8 cellular contexts compared by ENCODE assay signal in genomic region chr15:37995461-37996347, GRCh38.
DNase-seq lines count a peak whose midpoint lies in the region; ATAC-seq, FAIRE-seq and TF ChIP-seq lines count a peak whose summit lies in the region.

No MANE protein-coding gene starts in this region.

- H3K27ac ChIP-seq in liver (ENCODE audit: low read depth in 1 of 2, low read length in 2 of 2), result no peak overlapping the region

- H3K9ac ChIP-seq in liver (ENCODE audit: low read depth in 1 of 2, low read length in 2 of 2), result no peak overlapping the region

- H3K36me3 ChIP-seq in liver (ENCODE audit: control insufficient read depth in 4 of 4, insufficient read depth in 3 of 4, low read depth in 1 of 4, low read length in 3 of 4), result no peaks in the 10 kb centered on the region

- DNase-seq in NCI-H2196 (lab: John Stamatoyannopoulos, UW; ENCODE audit: unreplicated experiment), result peak; percentile 22
- DNase-seq in NCI-H2196 treated with DMSO at 0.1 percent for 48 hours (lab: John Stamatoyannopoulos, UW; ENCODE audit: unreplicated experiment), result no peak
- DNase-seq in NCI-H82 treated with DMSO at 0.1 percent for 48 hours (lab: John Stamatoyannopoulos, UW; ENCODE audit: unreplicated experiment), result peak; percentile 2
- DNase-seq in urothelium cell line (ENCODE audit: low spot score), result peak; percentile 32
- no peak for DNase-seq in NK-92 treated with Interleukin-12 subunit alpha and Interleukin-12 subunit beta, amount 100 ng/mL, for 24 hours (lab: John Stamatoyannopoulos, UW)

- peak; percentile 83 for ATAC-seq in HG02798 (IDR thresholded peaks at IDR 0.05; ENCODE audit: poor library complexity, unreplicated experiment)

- H3K4me3 ChIP-seq in liver (ENCODE audit: low read depth in 1 of 3, low read length in 3 of 3), result no peak overlapping the region

- FAIRE-seq in colon (lab: Jason Lieb, UNC), result peak; percentile 14
- FAIRE-seq in urothelium cell line (lab: Jason Lieb, UNC), result no peak

- WGBS in liver, result 24% methylated on average over 8 of the region's 8 CpGs

- no peaks in the 10 kb centered on the region for H3K4me1 ChIP-seq in liver (ENCODE audit: control insufficient read depth in 4 of 4, insufficient read depth in 4 of 4, low read length in 3 of 4)

- peaks cover 0 to 6% (median 0%) of the 10 kb centered on the region in 4 donors for H3K27me3 ChIP-seq in liver (ENCODE audit: control insufficient read depth in 4 of 4, insufficient read depth in 4 of 4, low read length in 3 of 4)

- peaks cover 0 to 4% (median 0%) of the 10 kb centered on the region in 4 donors for H3K9me3 ChIP-seq in liver (ENCODE audit: control insufficient read depth in 4 of 4, low read length in 3 of 4)

- peak; percentile 88 to 94 for TF ChIP-seq RAD21 in liver (IDR thresholded peaks at IDR 0.05)

- TF ChIP-seq CTCF in liver (IDR thresholded peaks at IDR 0.05; ENCODE audit: low read depth, low read length, missing input control), result peak; percentile 70

TF ChIP-seq in liver, 16 proteins besides CTCF, POLR2A, EP300 and RAD21:
- TF ChIP-seq RXRA (IDR thresholded peaks at IDR 0.05) (no peak), TAF1 (conservative IDR thresholded peaks at IDR 0.05) (no peak), ATF3 (IDR thresholded peaks at IDR 0.05) (no peak), JUND (IDR thresholded peaks at IDR 0.05) (no peak), HNF4A (conservative IDR thresholded peaks at IDR 0.05) (no peak), HNF4G (IDR thresholded peaks at IDR 0.05) (no peak), GABPA (IDR thresholded peaks at IDR 0.05 in 1 of 2, conservative IDR thresholded peaks at IDR 0.05 in 1 of 2) (no peak), SP1 (IDR thresholded peaks at IDR 0.05) (no peak), FOXA2 (IDR thresholded peaks at IDR 0.05) (no peak), NR2F2 (IDR thresholded peaks at IDR 0.05) (no peak), FOXA1 (IDR thresholded peaks at IDR 0.05) (no peak), YY1 (IDR thresholded peaks at IDR 0.05) (no peak), EGR1 (IDR thresholded peaks at IDR 0.05; ENCODE audit: low read depth in 2 of 2) (no peak)
- TF ChIP-seq, protein P1, sequence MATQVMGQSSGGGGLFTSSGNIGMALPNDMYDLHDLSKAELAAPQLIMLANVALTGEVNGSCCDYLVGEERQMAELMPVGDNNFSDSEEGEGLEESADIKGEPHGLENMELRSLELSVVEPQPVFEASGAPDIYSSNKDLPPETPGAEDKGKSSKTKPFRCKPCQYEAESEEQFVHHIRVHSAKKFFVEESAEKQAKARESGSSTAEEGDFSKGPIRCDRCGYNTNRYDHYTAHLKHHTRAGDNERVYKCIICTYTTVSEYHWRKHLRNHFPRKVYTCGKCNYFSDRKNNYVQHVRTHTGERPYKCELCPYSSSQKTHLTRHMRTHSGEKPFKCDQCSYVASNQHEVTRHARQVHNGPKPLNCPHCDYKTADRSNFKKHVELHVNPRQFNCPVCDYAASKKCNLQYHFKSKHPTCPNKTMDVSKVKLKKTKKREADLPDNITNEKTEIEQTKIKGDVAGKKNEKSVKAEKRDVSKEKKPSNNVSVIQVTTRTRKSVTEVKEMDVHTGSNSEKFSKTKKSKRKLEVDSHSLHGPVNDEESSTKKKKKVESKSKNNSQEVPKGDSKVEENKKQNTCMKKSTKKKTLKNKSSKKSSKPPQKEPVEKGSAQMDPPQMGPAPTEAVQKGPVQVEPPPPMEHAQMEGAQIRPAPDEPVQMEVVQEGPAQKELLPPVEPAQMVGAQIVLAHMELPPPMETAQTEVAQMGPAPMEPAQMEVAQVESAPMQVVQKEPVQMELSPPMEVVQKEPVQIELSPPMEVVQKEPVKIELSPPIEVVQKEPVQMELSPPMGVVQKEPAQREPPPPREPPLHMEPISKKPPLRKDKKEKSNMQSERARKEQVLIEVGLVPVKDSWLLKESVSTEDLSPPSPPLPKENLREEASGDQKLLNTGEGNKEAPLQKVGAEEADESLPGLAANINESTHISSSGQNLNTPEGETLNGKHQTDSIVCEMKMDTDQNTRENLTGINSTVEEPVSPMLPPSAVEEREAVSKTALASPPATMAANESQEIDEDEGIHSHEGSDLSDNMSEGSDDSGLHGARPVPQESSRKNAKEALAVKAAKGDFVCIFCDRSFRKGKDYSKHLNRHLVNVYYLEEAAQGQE (IDR thresholded peaks at IDR 0.05), result no peak
- TF ChIP-seq, protein P2, sequence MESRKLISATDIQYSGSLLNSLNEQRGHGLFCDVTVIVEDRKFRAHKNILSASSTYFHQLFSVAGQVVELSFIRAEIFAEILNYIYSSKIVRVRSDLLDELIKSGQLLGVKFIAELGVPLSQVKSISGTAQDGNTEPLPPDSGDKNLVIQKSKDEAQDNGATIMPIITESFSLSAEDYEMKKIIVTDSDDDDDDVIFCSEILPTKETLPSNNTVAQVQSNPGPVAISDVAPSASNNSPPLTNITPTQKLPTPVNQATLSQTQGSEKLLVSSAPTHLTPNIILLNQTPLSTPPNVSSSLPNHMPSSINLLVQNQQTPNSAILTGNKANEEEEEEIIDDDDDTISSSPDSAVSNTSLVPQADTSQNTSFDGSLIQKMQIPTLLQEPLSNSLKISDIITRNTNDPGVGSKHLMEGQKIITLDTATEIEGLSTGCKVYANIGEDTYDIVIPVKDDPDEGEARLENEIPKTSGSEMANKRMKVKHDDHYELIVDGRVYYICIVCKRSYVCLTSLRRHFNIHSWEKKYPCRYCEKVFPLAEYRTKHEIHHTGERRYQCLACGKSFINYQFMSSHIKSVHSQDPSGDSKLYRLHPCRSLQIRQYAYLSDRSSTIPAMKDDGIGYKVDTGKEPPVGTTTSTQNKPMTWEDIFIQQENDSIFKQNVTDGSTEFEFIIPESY (IDR thresholded peaks at IDR 0.05), result no peak
- TF ChIP-seq, protein P3, sequence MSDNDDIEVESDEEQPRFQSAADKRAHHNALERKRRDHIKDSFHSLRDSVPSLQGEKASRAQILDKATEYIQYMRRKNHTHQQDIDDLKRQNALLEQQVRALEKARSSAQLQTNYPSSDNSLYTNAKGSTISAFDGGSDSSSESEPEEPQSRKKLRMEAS (IDR thresholded peaks at IDR 0.05), result no peak

Comparison
In these comparisons a context has a peak if more than half of its experiments do, and no peak if none do; other contexts are left out.
1. DNase-seq: peak in NCI-H2196 (single experiment), NCI-H82 treated with DMSO at 0.1 percent for 48 hours (single experiment) and urothelium cell line (single experiment); none in NCI-H2196 treated with DMSO at 0.1 percent for 48 hours (single experiment) and NK-92 treated with Interleukin-12 subunit alpha and Interleukin-12 subunit beta, amount 100 ng/mL, for 24 hours (single experiment).